22 cellular contexts compared by ENCODE assay signal in the genomic region with DNA sequence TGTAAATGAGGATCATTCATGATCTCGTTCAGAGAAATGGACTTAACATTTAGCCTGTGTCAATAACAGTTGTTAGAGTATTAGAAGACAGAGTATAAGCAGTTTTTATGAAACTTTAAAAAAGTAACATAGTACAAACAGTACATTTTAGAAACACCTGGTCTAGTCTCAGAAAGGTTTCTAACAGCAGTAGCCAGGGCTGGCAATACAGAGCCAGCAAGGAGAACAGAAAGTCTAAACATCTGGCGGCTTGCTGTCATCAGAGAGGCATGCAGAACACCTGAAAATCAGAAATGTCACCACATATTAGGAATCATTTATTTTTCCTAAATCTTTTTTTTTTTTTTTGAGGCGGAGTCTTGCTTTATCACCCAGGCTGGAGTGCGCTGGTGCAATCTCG.
"Had no signal": no experiment of that assay in that cellular context is flagged by ENCODE, and none has a peak within 500 bp of the region (broad histone marks: within the 10 kb centered on the region; RNA-seq: fewer than 3 reads in every experiment).

No MANE protein-coding gene starts in this region.

- H3K4me3 ChIP-seq: left ventricle myocardium inferior, lung, neural progenitor cell, ovary, right atrium auricular region, right lobe of liver, smooth muscle cell, tibial nerve, uterus had no signal

- DNase-seq: islet precursor cell; left ventricle myocardium inferior; mesendoderm; naive B cell; natural killer cell; nephron progenitor cell; ovary; right lobe of liver; stimulated activated CD4-positive, alpha-beta T cell treated with anti-CD3 and anti-CD28 coated beads, Interleukin-1b, Interleukin-23, amount 100 ng/mL, for 48 hours; stimulated activated CD4-positive, alpha-beta T cell treated with anti-CD3 and anti-CD28 coated beads, Interleukin-2, amount 100 ng/mL, for 48 hours; stimulated activated CD4-positive, alpha-beta T cell treated with anti-CD3 and anti-CD28 coated beads, Interleukin-4, amount 100 ng/mL, for 4 hours; stimulated activated CD8-positive, alpha-beta memory T cell treated with anti-CD3 and anti-CD28 coated beads, Interleukin-4, amount 100 ng/mL, for 48 hours; stimulated activated naive CD4-positive, alpha-beta T cell treated with Interleukin-2 at 50 U/mL for 16 hours; stimulated activated naive CD8-positive, alpha-beta T cell treated with anti-CD3 and anti-CD28 coated beads, Interleukin-15, amount 100 ng/mL, for 72 hours; substantia nigra; uterus had no signal

- H3K27ac ChIP-seq: left ventricle myocardium inferior, neural progenitor cell, ovary, right atrium auricular region, right lobe of liver, tibial nerve, uterus had no signal

- H3K36me3 ChIP-seq: neural progenitor cell, ovary, uterus had no signal

- H3K9me3 ChIP-seq: left ventricle myocardium inferior, ovary, right atrium auricular region, right lobe of liver, tibial nerve, uterus had no signal

- H3K27me3 ChIP-seq: neural progenitor cell, ovary, right atrium auricular region, right lobe of liver, tibial nerve, uterus had no signal

- H3K4me1 ChIP-seq: neural progenitor cell, uterus had no signal

- ATAC-seq: natural killer cell; right lobe of liver; stimulated activated memory B cell treated with anti-CD40 and anti-IgM and Interleukin-4, amounts not matched to agents 10 μg/mL and 1 μg/mL and 100 μg/mL, for 72 hours; stimulated activated naive CD8-positive, alpha-beta T cell treated with anti-CD3 and anti-CD28 coated beads, Interleukin-15, amount 100 ng/mL, for 72 hours had no signal
